In the genomic region with DNA sequence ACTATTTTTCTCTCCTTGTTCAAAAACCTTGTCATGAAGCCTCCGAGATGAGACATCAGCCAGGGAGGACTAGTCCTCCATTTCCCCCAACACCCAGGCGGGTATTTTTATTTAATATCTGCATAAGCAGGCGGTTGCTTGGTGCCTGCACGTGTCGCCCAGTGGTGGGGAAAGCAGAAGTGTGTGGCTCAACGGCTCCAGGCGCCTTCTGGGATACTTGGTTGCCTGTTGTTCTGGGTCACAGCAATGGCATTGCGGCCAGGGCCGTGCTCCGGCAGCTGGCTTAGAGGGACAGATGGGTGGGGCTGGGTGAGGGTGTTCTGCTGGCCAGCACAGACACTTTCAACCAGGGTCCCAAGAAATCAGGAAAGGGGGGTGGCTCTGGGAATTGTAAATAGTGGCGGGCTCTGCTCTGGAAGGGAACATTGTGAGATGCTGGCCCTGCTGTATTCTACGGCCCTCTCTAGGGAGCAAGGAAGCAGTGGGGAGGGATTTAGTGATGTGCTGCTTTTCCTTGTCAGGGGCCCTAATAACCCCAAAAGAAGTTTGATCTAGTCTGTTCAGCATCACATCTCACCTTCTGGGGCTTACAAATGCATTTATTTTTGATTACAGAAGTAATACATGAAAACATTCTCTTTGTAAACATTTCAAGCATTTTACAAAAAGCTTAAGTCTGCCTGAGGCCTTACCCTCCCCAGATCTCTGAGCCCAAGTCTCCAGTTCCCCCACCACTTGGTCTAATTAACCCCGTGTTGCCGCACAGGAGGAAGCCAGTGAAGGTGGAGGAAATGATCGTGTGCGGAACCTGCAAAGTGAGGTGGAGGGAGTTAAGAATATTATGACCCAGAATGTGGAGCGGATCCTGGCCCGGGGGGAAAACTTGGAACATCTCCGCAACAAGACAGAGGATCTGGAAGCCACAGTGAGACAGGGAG, we compare ENCODE assay signal across 8 cellular contexts. TPM values are rescaled to one million over a fixed set of nuclear protein-coding genes. Genes with fewer than 3 reads are reported as not detected.
DNase-seq lines count a peak whose midpoint lies in the region; ATAC-seq and TF ChIP-seq lines count a peak whose summit lies in the region.

No MANE protein-coding gene starts in this region.

- ATAC-seq in HG02759 (IDR thresholded peaks at IDR 0.05; ENCODE audit: unreplicated experiment): peak; percentile 55

- H3K36me3 ChIP-seq in esophagus squamous epithelium: peaks cover 0 to 33% (median 0%) of the 10 kb centered on the region in 3 donors
- no peaks in the 10 kb centered on the region for H3K36me3 ChIP-seq in neuron (ENCODE audit: insufficient read depth, low read length)

- peak overlapping the region; percentile 51 to 70 (median 60) for H3K4me3 ChIP-seq in esophagus squamous epithelium
- H3K4me3 ChIP-seq in neuron (ENCODE audit: low read length): no peak overlapping the region

- H3K27me3 ChIP-seq in esophagus squamous epithelium (no peaks in the 10 kb centered on the region), neuron (ENCODE audit: insufficient read depth, low read length) (no peaks in the 10 kb centered on the region)

- peak overlapping the region; percentile 24 for H2AFZ ChIP-seq in neuron (ENCODE audit: low read depth, low read length)

- 16 to 17% methylated on average over 9 to 19 of the region's 19 CpGs for WGBS in esophagus squamous epithelium, 2 donors

- no peaks in the 10 kb centered on the region for H3K9me3 ChIP-seq in esophagus squamous epithelium
- no peaks in the 10 kb centered on the region for H3K9me3 ChIP-seq in neuron (ENCODE audit: low read length)

- in situ Hi-C loops in GM13977 (cut with MboI; ENCODE audit: low pct_unique_long_range_greater_than_20kb, low sequenced_read_pairs, unreplicated experiment): no loop called here

- peak overlapping the region; percentile 93 to 95 (median 94) for H3K27ac ChIP-seq in esophagus squamous epithelium

- intact Hi-C loops in esophagus squamous epithelium (cut with DNase I): no loop called here

- TF ChIP-seq CTCF in GM13977 (IDR thresholded peaks at IDR 0.05; ENCODE audit: extremely low read depth, insufficient read depth, missing control alignments): no peak
- TF ChIP-seq CTCF in esophagus squamous epithelium (IDR thresholded peaks at IDR 0.05): no peak

- peaks cover 24 to 59% (median 29%) of the 10 kb centered on the region in 3 donors for H3K4me1 ChIP-seq in esophagus squamous epithelium
- peaks cover 26% of the 10 kb centered on the region for H3K4me1 ChIP-seq in neuron (ENCODE audit: insufficient read depth, low read length)

- TF ChIP-seq POLR2A in esophagus squamous epithelium (IDR thresholded peaks at IDR 0.05): peak in 1 of 4 donors; percentile 25

- DNase-seq in GM13977 (ENCODE audit: low spot score): peak; percentile 43
- peak; percentile 87 for DNase-seq in SKM-1 treated with dmso at 0.1 percent for 144 hours (lab: John Stamatoyannopoulos, UW; ENCODE audit: unreplicated experiment)
- no peak for DNase-seq in esophagus squamous epithelium (lab: John Stamatoyannopoulos, UW)
- no peak for DNase-seq in iPS-NIHi11 (ENCODE audit: low spot score)
- no peak for DNase-seq in NCI-H1105 (lab: John Stamatoyannopoulos, UW)
- no peak for DNase-seq in activated CD4-positive, CD25-positive, alpha-beta regulatory T cell treated with anti-CD3 and anti-CD28 coated beads, Interleukin-2, amount 50 U/mL, for 72 hours

RNA-seq across cellular contexts. Expression of a gene that starts 1.1 kb away (rescaled TPM):
- 100 to 1,000 TPM in 1 of 4 donors, 10 to 100 TPM in 3; 78.8 to 144 (median 93.8) TPM for total RNA-seq in esophagus squamous epithelium

RNA-seq across cellular contexts. Expression of a gene that starts 5.7 kb away (rescaled TPM):
- 10 to 100 TPM in 3 of 4 donors, 1 to 10 TPM in 1; 6.1 to 45.6 (median 17.0) TPM for total RNA-seq in esophagus squamous epithelium

RNA-seq across cellular contexts. Expression of a gene that starts 17.0 kb away (rescaled TPM):
- total RNA-seq in esophagus squamous epithelium: 100 to 1,000 TPM in 3 of 4 donors, 10 to 100 TPM in 1; 88.3 to 128 (median 115) TPM

RNA-seq across cellular contexts. Expression of a gene that starts 17.2 kb away (rescaled TPM):
- total RNA-seq in esophagus squamous epithelium: 10 to 100 TPM; 19.7 to 27.5 (median 23.3) TPM

RNA-seq across cellular contexts. Expression of a gene that starts 24.0 kb away (rescaled TPM):
- 10 to 100 TPM in 1 of 4 donors, 1 to 10 TPM in 3; 6.3 to 15.8 (median 7.4) TPM for total RNA-seq in esophagus squamous epithelium

Comparison
In these comparisons a context has a peak if more than half of its experiments do, and no peak if none do; other contexts are left out.
1. DNase-seq: peak in GM13977 (single experiment) and SKM-1 treated with dmso at 0.1 percent for 144 hours (single experiment); none in esophagus squamous epithelium (single experiment), iPS-NIHi11 (single experiment), NCI-H1105 (single experiment) and activated CD4-positive, CD25-positive, alpha-beta regulatory T cell treated with anti-CD3 and anti-CD28 coated beads, Interleukin-2, amount 50 U/mL, for 72 hours (single experiment).